In genomic region chr20:62306440-62307187, GRCh38 we compare ENCODE assay signal across 21 cellular contexts. TPM values are rescaled to one million over a fixed set of nuclear protein-coding genes. Genes with fewer than 3 reads are reported as not detected.
DNase-seq lines count a peak whose midpoint lies in the region; ATAC-seq and TF ChIP-seq lines count a peak whose summit lies in the region.
"Had no signal": no experiment of that assay in that cellular context is flagged by ENCODE, and none has a peak within 500 bp of the region (broad histone marks: within the 10 kb centered on the region; RNA-seq: fewer than 3 reads in every experiment).

No MANE protein-coding gene starts in this region.

- peaks cover 16% of the 10 kb centered on the region for H4K20me1 ChIP-seq in GM23338 (replicated peaks; ENCODE audit: insufficient read depth)

- no peak overlapping the region for H3K4me2 ChIP-seq in GM23338

- peaks cover 32% of the 10 kb centered on the region for H3K79me2 ChIP-seq in GM23338 (replicated peaks; ENCODE audit: insufficient read depth)

- ATAC-seq in GM23338 (no peak), HG03457 (IDR thresholded peaks at IDR 0.05; ENCODE audit: unreplicated experiment) (no peak)
- ATAC-seq: effector memory CD8-positive, alpha-beta T cell had no signal

- TF ChIP-seq CTCF in 22Rv1 (IDR thresholded peaks at IDR 0.05) = no peak
- no peak for TF ChIP-seq CTCF in GM23338 (conservative IDR thresholded peaks at IDR 0.05; ENCODE audit: low read depth in 2 of 2)
- no peak for TF ChIP-seq CTCF in VCaP (conservative IDR thresholded peaks at IDR 0.05)
- no peak for TF ChIP-seq CTCF in chondrocyte (IDR thresholded peaks at IDR 0.05)

- H3K4me1 Mint-ChIP-seq in GM23338 (peaks cover 15% of the 10 kb centered on the region), chondrocyte (ENCODE audit: low read depth) (peaks cover 31% of the 10 kb centered on the region)

- H3K36me3 Mint-ChIP-seq in GM23338 (ENCODE audit: low read depth) (peaks cover 57% of the 10 kb centered on the region), chondrocyte (ENCODE audit: low read depth) (peaks cover 12% of the 10 kb centered on the region)

- no peaks in the 10 kb centered on the region for H3K27me3 ChIP-seq in GM23338 (ENCODE audit: insufficient read depth)
- H3K27me3 ChIP-seq: stomach had no signal

- H3K27ac ChIP-seq in 22Rv1 (0 out of 2 replicates have a peak overlapping the region, but pooled peaks have one; percentile 18), GM23338 (ENCODE audit: low read depth) (peak overlapping the region; percentile 84; the same call in 1 of the 2 replicates), VCaP (peak overlapping the region; percentile 98)
- H3K27ac ChIP-seq: GM23248 had no signal

- no peaks in the 10 kb centered on the region for H3K9me2 ChIP-seq in GM23338 (ENCODE audit: insufficient read depth)

- H2AFZ ChIP-seq in GM23338 = no peak overlapping the region
- H2AFZ ChIP-seq: GM23248 had no signal

- H3K9me3 Mint-ChIP-seq in GM23338 (peaks cover 6% of the 10 kb centered on the region; the same call in 2 of the 3 replicates), chondrocyte (ENCODE audit: low read depth) (no peaks in the 10 kb centered on the region)
- H3K9me3 Mint-ChIP-seq: effector memory CD8-positive, alpha-beta T cell had no signal

- H3K27ac Mint-ChIP-seq in GM23338 (no peak overlapping the region), chondrocyte (ENCODE audit: unreplicated experiment) (no peak overlapping the region)

- peaks cover 61% of the 10 kb centered on the region for H3F3A ChIP-seq in GM23338 (replicated peaks; ENCODE audit: low read depth)

- intact Hi-C loops in head of caudate nucleus (cut with DNase I) = no loop called here

- H3K27me3 Mint-ChIP-seq in GM23338 (ENCODE audit: insufficient read depth, low read depth, poor library complexity) (peaks cover 20% of the 10 kb centered on the region), chondrocyte (ENCODE audit: low read depth) (no peaks in the 10 kb centered on the region)
- H3K27me3 Mint-ChIP-seq: effector memory CD8-positive, alpha-beta T cell had no signal

- H3K36me3 ChIP-seq in GM23338 (ENCODE audit: insufficient read depth) = peaks cover 21% of the 10 kb centered on the region; the same call in 1 of the 2 replicates

- DNase-seq in GM23338 (ENCODE audit: low spot score) (no peak), kidney tubule cell (ENCODE audit: low spot score) (peak; percentile 11), chondrocyte (ENCODE audit: low spot score) (no peak), head of caudate nucleus (no peak)
- no peak for DNase-seq in activated CD8-positive, alpha-beta memory T cell treated with anti-CD3 and anti-CD28 coated beads, Interleukin-2, amount 50 U/mL, for 4 hours
- DNase-seq: activated CD4-positive, alpha-beta T cell treated with anti-CD3 and anti-CD28 coated beads for 1 hour; activated CD8-positive, alpha-beta memory T cell treated with anti-CD3 and anti-CD28 coated beads, Interleukin-2, amount 50 U/mL, for 48 hours; activated gamma-delta T cell treated with Interleukin-2 at 50 U/mL for 16 hours; amygdala; cerebellar nuclear complex; effector memory CD8-positive, alpha-beta T cell; GM23248; midbrain; MV-4-11; NCI-H2029 treated with DMSO at 0.1 percent for 48 hours; NCI-H510A; stimulated activated CD4-positive, alpha-beta T cell treated with anti-CD3 and anti-CD28 coated beads, Interleukin-1b, Interleukin-23, amount 100 ng/mL, for 48 hours; stomach had no signal

- peaks cover 14% of the 10 kb centered on the region; the same call in 1 of the 2 replicates for H3K4me1 ChIP-seq in GM23338 (ENCODE audit: insufficient read depth)

- H3K4me3 ChIP-seq in GM23338 = no peak overlapping the region
- H3K4me3 ChIP-seq: GM23248, stomach had no signal

- H3K4me3 Mint-ChIP-seq in GM23338 = no peak overlapping the region
- no peak overlapping the region for H3K4me3 Mint-ChIP-seq in chondrocyte (ENCODE audit: unreplicated experiment)

TF ChIP-seq in GM23338, 12 proteins besides CTCF, POLR2A, EP300 and RAD21:
- no peak for TF ChIP-seq ZNF114 (CRISPR knock-in tag; IDR thresholded peaks at IDR 0.05)
- no peak for TF ChIP-seq STAT1 (IDR thresholded peaks at IDR 0.05; ENCODE audit: unreplicated experiment)
- TF ChIP-seq ZNF462 (CRISPR knock-in tag; IDR thresholded peaks at IDR 0.05) = no peak
- no peak for TF ChIP-seq ZNF331 (CRISPR knock-in tag; IDR thresholded peaks at IDR 0.05; ENCODE audit: low read depth)
- no peak for TF ChIP-seq EZH2 (IDR thresholded peaks at IDR 0.05; ENCODE audit: low read depth, unreplicated experiment)
- TF ChIP-seq JUNB (IDR thresholded peaks at IDR 0.05; ENCODE audit: unreplicated experiment) = no peak
- TF ChIP-seq ETS1 (IDR thresholded peaks at IDR 0.05) = no peak
- no peak; the same call in 1 of the 2 replicates for TF ChIP-seq POLR2AphosphoS5 (IDR thresholded peaks at IDR 0.05; ENCODE audit: low read depth)
- no peak for TF ChIP-seq CREB1 (CRISPR knock-in tag; IDR thresholded peaks at IDR 0.05; ENCODE audit: low read depth)
TF ChIP-seq in GM23338: peak in this region for 0.

RNA-seq across cellular contexts. Expression of gene ADRM1, which starts 3.8 kb away (rescaled TPM):
- total RNA-seq in GM23338 (2014; rRNA removed; shearing (Covaris generic)) = 223 and 243 TPM in 2 replicates
- 206 and 224 TPM in 2 replicates for polyA plus RNA-seq in GM23338 (2016; fragmentation: Nextera tagmentation; extraction: Ambion mirVana)
- total RNA-seq in chondrocyte = 83.0 to 94.7 TPM (median 87.2 TPM) in 3 replicates

Comparison
In these comparisons a context has a peak if more than half of its experiments do, and no peak if none do; other contexts are left out.
1. H3K27ac ChIP-seq: peak in every context shown above with its lines; median percentile 98 in VCaP; 84 in GM23338; 18 in 22Rv1.